Comparison of ENCODE assay signal across 8 cellular contexts in genomic region chr15:59437473-59437776, GRCh38. TPM values are rescaled to one million over a fixed set of nuclear protein-coding genes. Genes with fewer than 3 reads are reported as not detected.
DNase-seq lines count a peak whose midpoint lies in the region; ATAC-seq and TF ChIP-seq lines count a peak whose summit lies in the region.

No MANE protein-coding gene starts in this region.

- no peak for TF ChIP-seq CTCF in Peyer's patch (IDR thresholded peaks at IDR 0.05)
- no peak for TF ChIP-seq CTCF in fibroblast of villous mesenchyme (IDR thresholded peaks at IDR 0.05; ENCODE audit: insufficient read depth, low read depth, low read length)

- H3K27ac ChIP-seq in Peyer's patch (no peak overlapping the region), skeletal muscle tissue (ENCODE audit: low read depth, low read length) (no peak overlapping the region)

- no peaks in the 10 kb centered on the region for H3K36me3 ChIP-seq in Peyer's patch
- no peaks in the 10 kb centered on the region for H3K36me3 ChIP-seq in skeletal muscle tissue (ENCODE audit: control insufficient read depth in 3 of 3, insufficient read depth in 3 of 3, low read length in 3 of 3)

- no peaks in the 10 kb centered on the region for H3K9me3 ChIP-seq in Peyer's patch
- no peaks in the 10 kb centered on the region for H3K9me3 ChIP-seq in skeletal muscle tissue (ENCODE audit: control insufficient read depth in 3 of 3, low read length in 3 of 3)

- no peaks in the 10 kb centered on the region for H3K27me3 ChIP-seq in Peyer's patch
- no peaks in the 10 kb centered on the region for H3K27me3 ChIP-seq in skeletal muscle tissue (ENCODE audit: control insufficient read depth in 3 of 3, insufficient read depth in 3 of 3, low read length in 3 of 3)

- peak overlapping the region; percentile 4 to 73 (median 51) for H3K9ac ChIP-seq in skeletal muscle tissue (ENCODE audit: low read depth in 1 of 3, low read length in 3 of 3)

- H3K4me3 ChIP-seq in Peyer's patch: peak overlapping the region; percentile 34 to 69 (median 52)
- peak overlapping the region; percentile 60 for H3K4me3 ChIP-seq in fibroblast of villous mesenchyme (ENCODE audit: low read depth, low read length)
- peak overlapping the region; percentile 68 to 77 (median 77) for H3K4me3 ChIP-seq in skeletal muscle tissue (ENCODE audit: low read length in 3 of 3)

- ATAC-seq in GM21576 (IDR thresholded peaks at IDR 0.05; ENCODE audit: unreplicated experiment) (peak; percentile 8), GM18520 (IDR thresholded peaks at IDR 0.05; ENCODE audit: unreplicated experiment) (no peak)

- H3K4me1 ChIP-seq in Peyer's patch: peaks cover 0 to 15% (median 6%) of the 10 kb centered on the region in 4 donors
- peaks cover 11 to 16% (median 12%) of the 10 kb centered on the region in 3 donors for H3K4me1 ChIP-seq in skeletal muscle tissue (ENCODE audit: control insufficient read depth in 3 of 3, insufficient read depth in 3 of 3, low read length in 3 of 3)

- TF ChIP-seq POLR2A in Peyer's patch (IDR thresholded peaks at IDR 0.05): no peak

- no peak for DNase-seq in Peyer's patch
- no peak for DNase-seq in fibroblast of villous mesenchyme (ENCODE audit: low read depth)
- no peak for DNase-seq in foreskin melanocyte
- DNase-seq in NCI-H1048 (lab: John Stamatoyannopoulos, UW): no peak
- no peak for DNase-seq in stimulated activated CD4-positive, alpha-beta T cell treated with anti-CD3 and anti-CD28 coated beads, Interleukin-4, amount 100 ng/mL, for 1 hour

RNA-seq across cellular contexts. Expression of gene FAM81A, which starts 0.6 kb away (rescaled TPM):
- 1 to 10 TPM in 1 of 4 donors, under 1 TPM in 2, not detected in 1; 0.53 to 2.0 (median 0.83) TPM for total RNA-seq in Peyer's patch
- total RNA-seq in fibroblast of villous mesenchyme: under 0.01 TPM in 2 replicates
- total RNA-seq in skeletal muscle tissue: 0.52 TPM
